ENCODE assay signal across 16 cellular contexts in the genomic region with DNA sequence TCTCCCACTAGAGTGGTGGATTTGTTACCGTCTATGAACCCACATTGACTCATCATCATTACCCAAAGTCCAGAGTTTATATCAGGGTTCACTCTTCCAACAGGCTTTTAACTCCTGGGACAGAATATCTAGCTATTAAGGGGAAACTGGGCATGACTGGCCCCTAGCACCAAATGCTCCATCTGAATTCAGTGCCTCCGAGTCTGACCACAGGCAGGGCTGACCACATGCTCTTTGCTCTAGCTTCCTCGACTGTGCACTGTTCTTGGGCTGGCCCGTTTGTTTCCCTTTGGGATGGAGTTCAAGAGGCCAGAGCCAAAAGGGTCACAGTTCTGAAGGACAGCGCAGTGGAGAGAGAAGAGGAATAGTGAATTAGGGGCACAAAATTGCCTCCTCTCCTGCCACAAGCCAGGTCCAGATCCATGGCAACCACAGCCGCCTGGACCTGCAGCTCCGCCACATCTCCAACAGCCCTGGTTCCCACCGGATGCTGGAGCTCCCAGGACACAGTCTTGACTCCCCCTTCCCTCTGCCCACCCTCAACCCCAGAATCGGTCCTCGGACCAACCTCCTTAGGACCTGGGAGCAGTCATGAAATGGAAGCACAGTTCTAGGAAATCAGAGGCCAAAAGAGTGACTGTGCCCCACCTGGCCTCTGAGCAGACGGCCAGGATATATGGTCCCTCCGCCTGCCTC. TPM values are rescaled to one million over a fixed set of nuclear protein-coding genes. Genes with fewer than 3 reads are reported as not detected.
DNase-seq lines count a peak whose midpoint lies in the region; ATAC-seq, FAIRE-seq and TF ChIP-seq lines count a peak whose summit lies in the region.
"Had no signal": no experiment of that assay in that cellular context is flagged by ENCODE, and none has a peak within 500 bp of the region (broad histone marks: within the 10 kb centered on the region; RNA-seq: fewer than 3 reads in every experiment).

No MANE protein-coding gene starts in this region.

- intact Hi-C loops in HepG2 (cut with micrococcal nuclease; ENCODE audit: unreplicated experiment): no loop called here
- intact Hi-C loops in uterus (cut with DNase I; ENCODE audit: low total_unique reads): no loop called here
- intact Hi-C loops in left ventricle myocardium superior (cut with micrococcal nuclease): no loop called here

- H3K27me3 Mint-ChIP-seq in activated naive CD8-positive, alpha-beta T cell: no peaks in the 10 kb centered on the region

- H3K4me3 ChIP-seq in liver (ENCODE audit: low read depth in 1 of 3, low read length in 3 of 3) (no peak overlapping the region), HepG2 (replicated peaks in 1 of 3; ENCODE audit: insufficient read depth in 1 of 3, low read depth in 2 of 3, low read length in 3 of 3) (no peak overlapping the region), uterus (no peak overlapping the region), brain microvascular endothelial cell (ENCODE audit: low read depth, low read length) (no peak overlapping the region)
- H3K4me3 ChIP-seq: MG63 had no signal

- H3K27ac Mint-ChIP-seq in activated naive CD8-positive, alpha-beta T cell: peak overlapping the region; percentile 93
- H3K27ac Mint-ChIP-seq: mesothelial cell of epicardium had no signal

- in situ Hi-C loops in HepG2 (cut with HindIII; ENCODE audit: extremely low pct_ligation_motif_present, low pct_unique_long_range_greater_than_20kb) (no loop called here), brain microvascular endothelial cell (cut with HindIII; ENCODE audit: low pct_ligation_motif_present, low sequenced_read_pairs) (no loop called here)

- peaks cover 68% of the 10 kb centered on the region for H3K4me1 Mint-ChIP-seq in activated naive CD8-positive, alpha-beta T cell (ENCODE audit: low read depth)
- H3K4me1 Mint-ChIP-seq: mesothelial cell of epicardium had no signal

- no TSS peak for BruUV-seq in HepG2 (replicated peaks; lab: Mats Ljungman, UMichigan)

- no peaks in the 10 kb centered on the region for H4K20me1 ChIP-seq in HepG2 (ENCODE audit: insufficient read depth, low read length)

- DNase-seq in HepG2 (ENCODE audit: low spot score): no peak
- no peak for DNase-seq in uterus
- DNase-seq in left ventricle myocardium superior: no peak
- no peak for DNase-seq in brain microvascular endothelial cell
- DNase-seq: activated gamma-delta T cell, MG63 had no signal

- ATAC-seq in HepG2 (no peak), left ventricle myocardium superior (no peak), GM18868 (IDR thresholded peaks at IDR 0.05; ENCODE audit: unreplicated experiment) (no peak)

- H3K4me1 ChIP-seq in liver (ENCODE audit: control insufficient read depth in 4 of 4, insufficient read depth in 4 of 4, low read length in 3 of 4) (peaks cover 4 to 18% (median 17%) of the 10 kb centered on the region in 4 donors), HepG2 (ENCODE audit: insufficient read depth, low read length) (peaks cover 26% of the 10 kb centered on the region), uterus (peaks cover 0 to 5% of the 10 kb centered on the region in 2 donors)

- TF ChIP-seq POLR2A in HepG2 (IDR thresholded peaks at IDR 0.05; ENCODE audit: insufficient read depth in 1 of 2, low read depth in 2 of 2, low read length in 2 of 2) (no peak), uterus (IDR thresholded peaks at IDR 0.05) (no peak)

- TF ChIP-seq EP300 in HepG2 (IDR thresholded peaks at IDR 0.05; ENCODE audit: low read depth in 2 of 2, low read length in 2 of 2) (no peak), HepG2 (CRISPR knock-in tag; IDR thresholded peaks at IDR 0.05; ENCODE audit: borderline replicate concordance) (no peak)

- peaks cover 8% of the 10 kb centered on the region for H3K36me3 Mint-ChIP-seq in activated naive CD8-positive, alpha-beta T cell

- H3K27ac ChIP-seq in liver (ENCODE audit: low read depth in 1 of 2, low read length in 2 of 2) (no peak overlapping the region), HepG2 (ENCODE audit: extremely low read length, insufficient read depth, low read length) (no peak overlapping the region), layer of hippocampus (ENCODE audit: low read depth, low read length) (peak overlapping the region; percentile 66), uterus (peak overlapping the region; percentile 48 to 52), brain microvascular endothelial cell (no peak overlapping the region)
- H3K27ac ChIP-seq: HL-60, parathyroid adenoma, VCaP had no signal

- no peaks in the 10 kb centered on the region for H3K79me2 ChIP-seq in HepG2 (ENCODE audit: insufficient read depth, low read length)
- H3K79me2 ChIP-seq: parathyroid adenoma had no signal

- TF ChIP-seq CTCF in liver (IDR thresholded peaks at IDR 0.05; ENCODE audit: low read depth, low read length, missing input control) (no peak), HepG2 (CRISPR knock-in tag; IDR thresholded peaks at IDR 0.05) (no peak), uterus (IDR thresholded peaks at IDR 0.05) (no peak), brain microvascular endothelial cell (IDR thresholded peaks at IDR 0.05; ENCODE audit: low read depth, low read length, missing control alignments) (no peak)

- H3K4me3 Mint-ChIP-seq in activated naive CD8-positive, alpha-beta T cell: peak overlapping the region; percentile 77
- H3K4me3 Mint-ChIP-seq: mesothelial cell of epicardium had no signal

- TF ChIP-seq RAD21 in liver (IDR thresholded peaks at IDR 0.05) (no peak), HepG2 (CRISPR knock-in tag; IDR thresholded peaks at IDR 0.05) (no peak)

- CTCF ChIA-PET in HepG2 (lab: Yijun Ruan, JAX; ENCODE audit: low intra/inter-chr PET ratio, low total read pairs): no interaction called here

- H3K36me3 ChIP-seq in liver (ENCODE audit: control insufficient read depth in 4 of 4, insufficient read depth in 3 of 4, low read depth in 1 of 4, low read length in 3 of 4): peaks cover 0 to 19% (median 6%) of the 10 kb centered on the region in 4 donors
- H3K36me3 ChIP-seq in HepG2 (replicated peaks in 1 of 2; ENCODE audit: control insufficient read depth in 1 of 2, insufficient read depth in 2 of 2, low read length in 2 of 2): peaks cover 9 to 62% of the 10 kb centered on the region in 2 experiments
- no peaks in the 10 kb centered on the region for H3K36me3 ChIP-seq in uterus
- peaks cover 4% of the 10 kb centered on the region for H3K36me3 ChIP-seq in brain microvascular endothelial cell (replicated peaks)

- no peak overlapping the region for H3K9ac ChIP-seq in liver (ENCODE audit: low read depth in 1 of 2, low read length in 2 of 2)
- H3K9ac ChIP-seq in HepG2 (ENCODE audit: insufficient read depth, low read depth, low read length): no peak overlapping the region
- H3K9ac ChIP-seq: parathyroid adenoma had no signal

- 79% methylated on average over 12 of the region's 12 CpGs for WGBS in liver
- WGBS in HepG2 (ENCODE audit: low lambda C conversion rate): 89% methylated on average over 12 of the region's 12 CpGs

- POLR2A ChIA-PET in HepG2 (lab: Yijun Ruan, JAX): interaction anchor here (0.7 kb wide), 1 partner anchor 18 kb away, joined by 3 read pairs; no protein-coding TSS in a partner anchor

- H3K4me2 ChIP-seq in HepG2 (ENCODE audit: low read depth, low read length): no peak overlapping the region

- H2AFZ ChIP-seq in HepG2 (ENCODE audit: low read length): no peak overlapping the region
- H2AFZ ChIP-seq: parathyroid adenoma had no signal

- H3K27me3 ChIP-seq in liver (ENCODE audit: control insufficient read depth in 4 of 4, insufficient read depth in 4 of 4, low read length in 3 of 4) (no peaks in the 10 kb centered on the region), HepG2 (ENCODE audit: control insufficient read depth in 1 of 2, insufficient read depth in 2 of 2, low read length in 2 of 2) (no peaks in the 10 kb centered on the region), layer of hippocampus (ENCODE audit: control insufficient read depth, insufficient read depth, low read length) (no peaks in the 10 kb centered on the region), uterus (no peaks in the 10 kb centered on the region), brain microvascular endothelial cell (replicated peaks) (no peaks in the 10 kb centered on the region)
- H3K27me3 ChIP-seq: MG63 had no signal

- no peaks in the 10 kb centered on the region for H3K9me3 Mint-ChIP-seq in activated naive CD8-positive, alpha-beta T cell (ENCODE audit: low read depth)
- H3K9me3 Mint-ChIP-seq: mesothelial cell of epicardium had no signal

- no peaks in the 10 kb centered on the region for H3K9me3 ChIP-seq in liver (ENCODE audit: control insufficient read depth in 4 of 4, low read length in 3 of 4)
- no peaks in the 10 kb centered on the region for H3K9me3 ChIP-seq in HepG2 (ENCODE audit: low read length)
- H3K9me3 ChIP-seq in uterus: no peaks in the 10 kb centered on the region
- H3K9me3 ChIP-seq: MG63 had no signal

- FAIRE-seq in HepG2 (lab: Jason Lieb, UNC): no peak
- FAIRE-seq: colon, H1 had no signal

RNA-seq across cellular contexts. Expression of a gene that starts 16.2 kb away (rescaled TPM):
- 10 to 100 TPM in 1 of 2 donors, 1 to 10 TPM in 1; 9.3 to 18.3 TPM for total RNA-seq in liver
- 10 to 100 TPM in 1 of 2 donors, 1 to 10 TPM in 1; 6.8 to 10.4 TPM for polyA plus RNA-seq in liver
- 13.0 and 15.9 TPM in 2 replicates for total RNA-seq in HepG2 (2016; rRNA removed; fragmentation: Illumina TruSeq; extraction: Trizol)
- 4.7 and 5.8 TPM in 2 replicates for total RNA-seq in HepG2 (2016; cell fraction: cytosol; rRNA removed; fragmentation: Illumina TruSeq; extraction: Trizol; ENCODE audit: low read depth)
- total RNA-seq in HepG2 (2016; cell fraction: insoluble cytoplasmic fraction; rRNA removed; fragmentation: Illumina TruSeq; extraction: Trizol): 10.6 and 15.6 TPM in 2 replicates
- total RNA-seq in HepG2 (2016; cell fraction: membrane; rRNA removed; fragmentation: Illumina TruSeq; extraction: Trizol): 10.3 and 11.5 TPM in 2 replicates
- total RNA-seq in HepG2 (2016; cell fraction: nucleus; rRNA removed; fragmentation: Illumina TruSeq; extraction: Trizol): 16.8 and 19.6 TPM in 2 replicates
- polyA plus RNA-seq in HepG2 (2011; rRNA removed): 18.8 and 19.3 TPM in 2 replicates
- polyA plus RNA-seq in HepG2 (2011; cell fraction: cytosol; rRNA removed): 15.0 and 15.2 TPM in 2 replicates
- polyA plus RNA-seq in HepG2 (2011; cell fraction: nucleus; rRNA removed): 53.3 and 57.3 TPM in 2 replicates
- polyA plus RNA-seq in HepG2 (2012): 10.4 and 10.5 TPM in 2 replicates
- 4.0 TPM in 2 replicates for polyA plus RNA-seq in HepG2 (2016; cell fraction: cytosol; fragmentation: Illumina TruSeq; extraction: Trizol; ENCODE audit: low read depth)
- polyA plus RNA-seq in HepG2 (2016; cell fraction: insoluble cytoplasmic fraction; fragmentation: Illumina TruSeq; extraction: Trizol; ENCODE audit: low read depth): 9.8 and 10.5 TPM in 2 replicates
- 5.7 and 6.7 TPM in 2 replicates for polyA plus RNA-seq in HepG2 (2016; cell fraction: membrane; fragmentation: Illumina TruSeq; extraction: Trizol; ENCODE audit: low read depth)
- 46.0 and 46.5 TPM in 2 replicates for polyA plus RNA-seq in HepG2 (2016; cell fraction: nucleus; fragmentation: Illumina TruSeq; extraction: Trizol; ENCODE audit: insufficient read depth, low read depth)
- polyA minus RNA-seq in HepG2 (2011; rRNA and poly(A)+ RNA removed; ENCODE audit: low replicate concordance): 17.4 and 41.1 TPM in 2 replicates
- 7.7 and 8.2 TPM in 2 replicates for polyA minus RNA-seq in HepG2 (2011; cell fraction: cytosol; rRNA and poly(A)+ RNA removed)
- polyA minus RNA-seq in HepG2 (2011; cell fraction: nucleus; rRNA and poly(A)+ RNA removed): 17.5 and 19.6 TPM in 2 replicates
- 10 to 100 TPM; 17.9 to 79.9 (median 40.0) TPM for total RNA-seq in uterus
- total RNA-seq in left ventricle myocardium superior: 11.9 TPM

RNA-seq across cellular contexts. Expression of a gene that starts 46.8 kb away (rescaled TPM):
- 10 to 100 TPM; 11.4 to 14.0 TPM for total RNA-seq in liver
- polyA plus RNA-seq in liver: 1 to 10 TPM; 6.5 to 7.6 TPM
- total RNA-seq in HepG2 (2016; rRNA removed; fragmentation: Illumina TruSeq; extraction: Trizol): 5.6 and 10.7 TPM in 2 replicates
- 16.0 and 17.7 TPM in 2 replicates for total RNA-seq in HepG2 (2016; cell fraction: cytosol; rRNA removed; fragmentation: Illumina TruSeq; extraction: Trizol; ENCODE audit: low read depth)
- 5.8 and 12.0 TPM in 2 replicates for total RNA-seq in HepG2 (2016; cell fraction: insoluble cytoplasmic fraction; rRNA removed; fragmentation: Illumina TruSeq; extraction: Trizol)
- total RNA-seq in HepG2 (2016; cell fraction: membrane; rRNA removed; fragmentation: Illumina TruSeq; extraction: Trizol): 14.8 and 15.7 TPM in 2 replicates
- 12.9 and 13.7 TPM in 2 replicates for total RNA-seq in HepG2 (2016; cell fraction: nucleus; rRNA removed; fragmentation: Illumina TruSeq; extraction: Trizol)
- 25.5 and 30.1 TPM in 2 replicates for polyA plus RNA-seq in HepG2 (2011; rRNA removed)
- 15.0 and 15.4 TPM in 2 replicates for polyA plus RNA-seq in HepG2 (2011; cell fraction: cytosol; rRNA removed)
- 56.8 and 69.5 TPM in 2 replicates for polyA plus RNA-seq in HepG2 (2011; cell fraction: nucleus; rRNA removed)
- polyA plus RNA-seq in HepG2 (2012): 12.6 and 13.9 TPM in 2 replicates
- polyA plus RNA-seq in HepG2 (2016; cell fraction: cytosol; fragmentation: Illumina TruSeq; extraction: Trizol; ENCODE audit: low read depth): 16.0 and 16.1 TPM in 2 replicates
- 6.2 and 6.4 TPM in 2 replicates for polyA plus RNA-seq in HepG2 (2016; cell fraction: insoluble cytoplasmic fraction; fragmentation: Illumina TruSeq; extraction: Trizol; ENCODE audit: low read depth)
- 9.1 and 12.0 TPM in 2 replicates for polyA plus RNA-seq in HepG2 (2016; cell fraction: membrane; fragmentation: Illumina TruSeq; extraction: Trizol; ENCODE audit: low read depth)
- polyA plus RNA-seq in HepG2 (2016; cell fraction: nucleus; fragmentation: Illumina TruSeq; extraction: Trizol; ENCODE audit: insufficient read depth, low read depth): 24.6 and 30.8 TPM in 2 replicates
- 20.2 and 41.2 TPM in 2 replicates for polyA minus RNA-seq in HepG2 (2011; rRNA and poly(A)+ RNA removed; ENCODE audit: low replicate concordance)
- polyA minus RNA-seq in HepG2 (2011; cell fraction: cytosol; rRNA and poly(A)+ RNA removed): 10.4 and 10.5 TPM in 2 replicates
- 55.5 and 70.7 TPM in 2 replicates for polyA minus RNA-seq in HepG2 (2011; cell fraction: nucleus; rRNA and poly(A)+ RNA removed)
- 10 to 100 TPM in 3 of 4 donors, 1 to 10 TPM in 1; 5.9 to 47.8 (median 14.1) TPM for total RNA-seq in uterus
- total RNA-seq in left ventricle myocardium superior: 11.7 TPM

RNA-seq across cellular contexts. Expression of a gene that starts 52.8 kb away (rescaled TPM):
- total RNA-seq in liver (1 to 10 TPM in 1 of 2 donors, under 1 TPM in 1; 0.67 to 1.0 TPM), HepG2 (2016; rRNA removed; fragmentation: Illumina TruSeq; extraction: Trizol) (4.8 and 11.2 TPM in 2 replicates), uterus (10 to 100 TPM in 2 of 4 donors, 1 to 10 TPM in 2; 1.8 to 15.3 (median 9.0) TPM), left ventricle myocardium superior (6.6 TPM)
- polyA plus RNA-seq in liver (under 1 TPM; 0.40 to 0.91 TPM), HepG2 (2011; rRNA removed) (0.37 and 0.45 TPM in 2 replicates)
- 1.9 and 6.6 TPM in 2 replicates for total RNA-seq in HepG2 (2016; cell fraction: cytosol; rRNA removed; fragmentation: Illumina TruSeq; extraction: Trizol; ENCODE audit: low read depth)
- total RNA-seq in HepG2 (2016; cell fraction: insoluble cytoplasmic fraction; rRNA removed; fragmentation: Illumina TruSeq; extraction: Trizol): 5.2 and 16.9 TPM in 2 replicates
- 4.7 and 7.7 TPM in 2 replicates for total RNA-seq in HepG2 (2016; cell fraction: membrane; rRNA removed; fragmentation: Illumina TruSeq; extraction: Trizol)
- total RNA-seq in HepG2 (2016; cell fraction: nucleus; rRNA removed; fragmentation: Illumina TruSeq; extraction: Trizol): 9.1 and 18.5 TPM in 2 replicates
- polyA plus RNA-seq in HepG2 (2011; cell fraction: cytosol; rRNA removed): 0.39 and 0.50 TPM in 2 replicates
- polyA plus RNA-seq in HepG2 (2011; cell fraction: nucleus; rRNA removed): 0.51 and 0.62 TPM in 2 replicates
- polyA plus RNA-seq in HepG2 (2012): 0.13 and 0.16 TPM in 2 replicates
- 1.0 and 2.5 TPM in 2 replicates for polyA plus RNA-seq in HepG2 (2016; cell fraction: cytosol; fragmentation: Illumina TruSeq; extraction: Trizol; ENCODE audit: low read depth)
- 4.9 and 5.1 TPM in 2 replicates for polyA plus RNA-seq in HepG2 (2016; cell fraction: insoluble cytoplasmic fraction; fragmentation: Illumina TruSeq; extraction: Trizol; ENCODE audit: low read depth)
- 2.7 and 3.5 TPM in 2 replicates for polyA plus RNA-seq in HepG2 (2016; cell fraction: membrane; fragmentation: Illumina TruSeq; extraction: Trizol; ENCODE audit: low read depth)
- polyA plus RNA-seq in HepG2 (2016; cell fraction: nucleus; fragmentation: Illumina TruSeq; extraction: Trizol; ENCODE audit: insufficient read depth, low read depth): 18.1 and 26.1 TPM in 2 replicates
- 0.10 and 5.1 TPM in 2 replicates for polyA minus RNA-seq in HepG2 (2011; rRNA and poly(A)+ RNA removed; ENCODE audit: low replicate concordance)
- polyA minus RNA-seq in HepG2 (2011; cell fraction: cytosol; rRNA and poly(A)+ RNA removed): not detected in 2 replicates
- polyA minus RNA-seq in HepG2 (2011; cell fraction: nucleus; rRNA and poly(A)+ RNA removed): 0.13 TPM in 1 of 2 replicates, not detected in the other

Comparison
In these comparisons a context has a peak if more than half of its experiments do, and no peak if none do; other contexts are left out.
1. H3K27ac ChIP-seq: peak in layer of hippocampus (single experiment) and uterus (2 of 2); none in liver (0 of 2), HepG2 (single experiment) and brain microvascular endothelial cell (single experiment).